In the genomic region with DNA sequence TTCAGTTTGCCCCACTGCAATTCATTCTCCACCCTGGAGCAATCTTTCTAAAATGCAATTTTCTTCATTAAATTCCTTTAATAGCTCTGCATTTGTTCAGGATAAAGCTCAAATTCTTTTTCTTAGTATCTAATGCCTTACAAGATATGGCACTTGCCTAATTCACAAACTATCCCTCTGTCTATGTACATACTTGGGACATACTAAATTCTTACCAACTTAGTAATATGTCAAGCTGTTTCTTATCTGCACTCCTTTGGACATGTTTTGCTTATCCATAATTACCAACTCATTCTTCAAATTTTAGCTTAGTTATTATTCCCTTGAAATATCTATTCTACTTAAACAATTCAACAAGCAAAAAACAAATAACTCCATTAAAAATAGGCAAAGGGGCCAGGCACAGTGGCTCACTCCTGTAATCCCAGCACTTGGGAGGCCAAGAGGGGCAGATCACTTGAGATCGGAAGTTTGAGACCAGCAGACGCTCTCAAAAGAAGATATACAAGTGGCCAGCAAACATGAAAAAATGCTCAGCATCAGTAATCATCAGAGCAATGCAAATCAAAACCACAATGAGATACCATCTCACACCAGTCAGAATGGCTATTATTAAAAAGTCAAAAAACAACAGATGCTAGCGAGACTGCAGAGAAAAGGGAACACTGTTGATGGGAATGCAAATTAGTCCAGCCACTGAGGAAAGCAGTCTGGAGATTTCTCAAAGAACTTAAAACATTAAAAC, we compare ENCODE assay signal across 17 cellular contexts.
DNase-seq lines count a peak whose midpoint lies in the region; ATAC-seq and TF ChIP-seq lines count a peak whose summit lies in the region.
"Had no signal": no experiment of that assay in that cellular context is flagged by ENCODE, and none has a peak within 500 bp of the region (broad histone marks: within the 10 kb centered on the region; RNA-seq: fewer than 3 reads in every experiment).

No MANE protein-coding gene starts in this region.

- H3K4me2 ChIP-seq in BLaER1 = peak overlapping the region; percentile 34
- H3K4me2 ChIP-seq in mesendoderm (ENCODE audit: low read length) = no peak overlapping the region

- WGBS in mesendoderm (ENCODE audit: extremely low coverage, insufficient coverage, low lambda C conversion rate) = no CpG with 5 or more reads among the region's 3 CpGs

- no peak overlapping the region for H3K9ac ChIP-seq in BLaER1
- H3K9ac ChIP-seq in mesendoderm (ENCODE audit: low read length) = no peak overlapping the region

- DNase-seq in HCEC 1CT = peak; percentile 26
- DNase-seq in activated B cell treated with CpG ODN at 0.5 μM for 24 hours = no peak
- peak; percentile 71 for DNase-seq in fibroblast of villous mesenchyme (ENCODE audit: low read depth)
- no peak for DNase-seq in mesendoderm
- no peak for DNase-seq in Ammon's horn (ENCODE audit: low spot score)
- DNase-seq in kidney glomerular epithelial cell (lab: John Stamatoyannopoulos, UW) = no peak
- DNase-seq: activated effector memory CD4-positive, alpha-beta T cell treated with Interleukin-2 at 50 U/mL for 16 hours; colonic mucosa; GOT3; heart left ventricle; NCI-H187 treated with DMSO at 0.1 percent for 48 hours; NCI-H510A; SHP77; stomach had no signal

- peaks cover 21% of the 10 kb centered on the region for H3K4me1 Mint-ChIP-seq in activated B cell treated with CpG ODN at 0.5 μM for 24 hours

- H3K4me3 Mint-ChIP-seq in activated B cell treated with CpG ODN at 0.5 μM for 24 hours = no peak overlapping the region

- no peak overlapping the region for H2BK120ac ChIP-seq in mesendoderm (ENCODE audit: low read depth, low read length)

- H3K4me1 ChIP-seq in BLaER1 (peaks cover 14% of the 10 kb centered on the region), mesendoderm (ENCODE audit: control insufficient read depth, low read depth, low read length) (no peaks in the 10 kb centered on the region)
- H3K4me1 ChIP-seq: colonic mucosa, stomach had no signal

- H2AK5ac ChIP-seq in mesendoderm (ENCODE audit: low read length) = no peak overlapping the region

- TF ChIP-seq CTCF in activated B cell treated with CpG ODN at 0.5 μM for 24 hours (IDR thresholded peaks at IDR 0.05) (no peak), fibroblast of villous mesenchyme (IDR thresholded peaks at IDR 0.05; ENCODE audit: insufficient read depth, low read depth, low read length) (no peak)

- no peaks in the 10 kb centered on the region for H3K9me3 ChIP-seq in BLaER1
- H3K9me3 ChIP-seq: colonic mucosa, heart left ventricle, neutrophil, stomach had no signal

- no peak overlapping the region for H3K23ac ChIP-seq in mesendoderm (ENCODE audit: low read length)

- H3K36me3 ChIP-seq in BLaER1 (no peaks in the 10 kb centered on the region), mesendoderm (ENCODE audit: control insufficient read depth, insufficient read depth, low read length) (no peaks in the 10 kb centered on the region)
- H3K36me3 ChIP-seq: colonic mucosa, heart left ventricle, neutrophil, stomach had no signal

- no peaks in the 10 kb centered on the region for H3K79me2 ChIP-seq in mesendoderm (ENCODE audit: control insufficient read depth, insufficient read depth, low read length)

- no peaks in the 10 kb centered on the region for H3K9me3 Mint-ChIP-seq in activated B cell treated with CpG ODN at 0.5 μM for 24 hours

- H4K20me1 ChIP-seq in BLaER1 = no peaks in the 10 kb centered on the region

- H2BK5ac ChIP-seq in mesendoderm (ENCODE audit: low read length) = no peak overlapping the region

- H3K56ac ChIP-seq in mesendoderm (ENCODE audit: low read length) = no peak overlapping the region

- H4K5ac ChIP-seq in mesendoderm (ENCODE audit: low read length) = no peak overlapping the region

- no peak overlapping the region for H3K18ac ChIP-seq in mesendoderm (ENCODE audit: low read length)

- H2BK15ac ChIP-seq in mesendoderm (replicated peaks; ENCODE audit: low read depth) = no peak overlapping the region

- intact Hi-C loops in activated B cell treated with CpG ODN at 0.5 μM for 24 hours (cut with micrococcal nuclease) = loop anchor here (5.0 kb wide), 1 partner anchor 45 kb away; no protein-coding TSS in a partner anchor

- CTCF ChIA-PET in activated B cell treated with CpG ODN at 0.5 μM for 24 hours (lab: Charles Lee) = interaction anchor here (5.3 kb wide), 1 partner anchor 13 kb away, joined by 33 read pairs; no protein-coding TSS in a partner anchor

- no peak overlapping the region for H3K4ac ChIP-seq in mesendoderm (ENCODE audit: low read depth, low read length)

- ATAC-seq in activated B cell treated with CpG ODN at 0.5 μM for 24 hours (ENCODE audit: low read depth) = peak; percentile 53
- no peak for ATAC-seq in GM21526 (IDR thresholded peaks at IDR 0.05; ENCODE audit: low FRiP score, unreplicated experiment)
- ATAC-seq: heart left ventricle had no signal

- no peak overlapping the region for H3K27ac Mint-ChIP-seq in activated B cell treated with CpG ODN at 0.5 μM for 24 hours

- H3K27me3 Mint-ChIP-seq in activated B cell treated with CpG ODN at 0.5 μM for 24 hours = no peaks in the 10 kb centered on the region

- POLR2A ChIA-PET in activated B cell treated with CpG ODN at 0.5 μM for 24 hours (lab: Charles Lee) = interaction anchor here (0.7 to 4.8 kb wide), 6 partner anchors 9 to 461 kb away, joined by 3 to 22 read pairs (median 6); a partner anchor contains a TSS

- H3K36me3 Mint-ChIP-seq in activated B cell treated with CpG ODN at 0.5 μM for 24 hours (ENCODE audit: low read depth) = no peaks in the 10 kb centered on the region

- H3K27me3 ChIP-seq in BLaER1 (no peaks in the 10 kb centered on the region), mesendoderm (ENCODE audit: insufficient read depth, low read length, poor library complexity) (no peaks in the 10 kb centered on the region)
- H3K27me3 ChIP-seq: colonic mucosa, heart left ventricle, neutrophil, stomach had no signal

- H3K27ac ChIP-seq in BLaER1 (no peak overlapping the region), mesendoderm (ENCODE audit: low read depth, low read length) (no peak overlapping the region)
- H3K27ac ChIP-seq: colonic mucosa, neutrophil, stomach had no signal

- H3K4me3 ChIP-seq in BLaER1 (no peak overlapping the region), fibroblast of villous mesenchyme (ENCODE audit: low read depth, low read length) (no peak overlapping the region), mesendoderm (ENCODE audit: low read length) (no peak overlapping the region)
- H3K4me3 ChIP-seq: colonic mucosa, heart left ventricle, stomach had no signal

- no peaks in the 10 kb centered on the region for H3K79me1 ChIP-seq in mesendoderm (ENCODE audit: low read length)

- no peak overlapping the region for H4K8ac ChIP-seq in mesendoderm (ENCODE audit: low read depth, low read length)

Comparison
In these comparisons a context has a peak if more than half of its experiments do, and no peak if none do; other contexts are left out.
1. DNase-seq: peak in HCEC 1CT (single experiment) and fibroblast of villous mesenchyme (single experiment); none in activated B cell treated with CpG ODN at 0.5 μM for 24 hours (single experiment), mesendoderm (single experiment), Ammon's horn (single experiment) and kidney glomerular epithelial cell (single experiment).